Comparison of ENCODE assay signal across 8 cellular contexts in genomic region chr19:10603873-10604459, GRCh38. TPM values are rescaled to one million over a fixed set of nuclear protein-coding genes. Genes with fewer than 3 reads are reported as not detected.
DNase-seq lines count a peak whose midpoint lies in the region; ATAC-seq and TF ChIP-seq lines count a peak whose summit lies in the region.

No MANE protein-coding gene starts in this region.

- intact Hi-C loops in sciatic nerve (cut with DNase I): no loop called here

- DNase-seq in GM06990 (ENCODE audit: extremely low read depth, insufficient read length): no peak
- DNase-seq in HT-29 (ENCODE audit: low spot score): peak; percentile 20
- DNase-seq in activated CD8-positive, alpha-beta memory T cell treated with anti-CD3 and anti-CD28 coated beads, Interleukin-2, amount 50 U/mL, for 4 hours: peak; percentile 43
- peak; percentile 52 for DNase-seq in fibroblast of peridontal ligament (ENCODE audit: extremely low read depth)
- no peak for DNase-seq in sciatic nerve (ENCODE audit: low spot score)
- no peak for DNase-seq in putamen (ENCODE audit: low spot score)
- DNase-seq in NCI-H1105 (lab: John Stamatoyannopoulos, UW): no peak

- no peaks in the 10 kb centered on the region for H3K27me3 ChIP-seq in GM06990 (replicated peaks; ENCODE audit: control insufficient read depth, insufficient read depth, low read length)

- no peak for TF ChIP-seq CTCF in GM06990 (IDR thresholded peaks at IDR 0.05; ENCODE audit: insufficient read depth, low read length, poor library complexity, severe bottlenecking)

- ATAC-seq in sciatic nerve: peak; percentile 6
- ATAC-seq in HG03045 (IDR thresholded peaks at IDR 0.05; ENCODE audit: unreplicated experiment): no peak

- H3K4me3 ChIP-seq in GM06990 (replicated peaks; ENCODE audit: low read depth, low read length): peak overlapping the region; percentile 99

- no peaks in the 10 kb centered on the region; the same call in 1 of the 2 replicates for H3K36me3 ChIP-seq in GM06990 (ENCODE audit: control insufficient read depth, insufficient read depth, low read length)

RNA-seq across cellular contexts. Expression of gene AP1M2, which starts 16.9 kb away (rescaled TPM):
- 154 and 159 TPM in 2 replicates for total RNA-seq in HT-29 (2014; rRNA removed; shearing (Covaris generic))
- total RNA-seq in sciatic nerve: not detected

RNA-seq across cellular contexts. Expression of gene SLC44A2, which starts 21.4 kb away (rescaled TPM):
- 48.5 and 80.6 TPM in 2 replicates for total RNA-seq in HT-29 (2014; rRNA removed; shearing (Covaris generic))
- 281 TPM for total RNA-seq in sciatic nerve

RNA-seq across cellular contexts. Expression of gene CDKN2D, which starts 35.2 kb away (rescaled TPM):
- 21.1 and 23.0 TPM in 2 replicates for total RNA-seq in HT-29 (2014; rRNA removed; shearing (Covaris generic))
- total RNA-seq in sciatic nerve: 14.9 TPM

RNA-seq across cellular contexts. Expression of gene KRI1, which starts 38.2 kb away (rescaled TPM):
- total RNA-seq in HT-29 (2014; rRNA removed; shearing (Covaris generic)): 38.3 and 68.1 TPM in 2 replicates
- total RNA-seq in sciatic nerve: 25.0 TPM

RNA-seq across cellular contexts. Expression of gene ILF3, which starts 50.2 kb away (rescaled TPM):
- 170 and 198 TPM in 2 replicates for total RNA-seq in HT-29 (2014; rRNA removed; shearing (Covaris generic))
- 198 TPM for total RNA-seq in sciatic nerve

Comparison
In these comparisons a context has a peak if more than half of its experiments do, and no peak if none do; other contexts are left out.
1. DNase-seq: peak in HT-29 (single experiment), activated CD8-positive, alpha-beta memory T cell treated with anti-CD3 and anti-CD28 coated beads, Interleukin-2, amount 50 U/mL, for 4 hours (single experiment) and fibroblast of peridontal ligament (single experiment); none in GM06990 (single experiment), sciatic nerve (single experiment), putamen (single experiment) and NCI-H1105 (single experiment).
2. RNA of gene AP1M2, which starts 16.9 kb away (total RNA-seq): 154 to 159 TPM in HT-29; not detected in sciatic nerve (single experiment); every median in the first group is over 100 times any median in the second.